In genomic region chr9:83220737-83221136, GRCh38 we compare ENCODE assay signal across 8 cellular contexts.
DNase-seq lines count a peak whose midpoint lies in the region; ATAC-seq and TF ChIP-seq lines count a peak whose summit lies in the region.

No MANE protein-coding gene starts in this region.

- CTCF ChIA-PET in BJ (lab: Yijun Ruan, JAX), result interaction anchor here (0.9 kb wide), 1 partner anchor 23 kb away, joined by 3 read pairs; no protein-coding TSS in a partner anchor

- no peaks in the 10 kb centered on the region for H3K36me3 ChIP-seq in BJ (ENCODE audit: control insufficient read depth, insufficient read depth, low read length)

- 0 out of 2 replicates have a peak, but pooled peaks cover 2% of the 10 kb centered on the region for H3K27me3 ChIP-seq in BJ (ENCODE audit: control insufficient read depth, insufficient read depth, low read length)

- no peak for TF ChIP-seq CTCF in BJ (IDR thresholded peaks at IDR 0.05; ENCODE audit: insufficient read depth, low read depth, low read length)

- ATAC-seq in GM19455 (IDR thresholded peaks at IDR 0.05; ENCODE audit: unreplicated experiment) (peak; percentile 96), HG03378 (IDR thresholded peaks at IDR 0.05; ENCODE audit: unreplicated experiment) (peak; percentile 99), esophagus mucosa (peak; percentile 74)

- H3K4me3 ChIP-seq in BJ (ENCODE audit: low read depth, low read length), result no peak overlapping the region

- DNase-seq in BJ (ENCODE audit: low read depth) (peak; percentile 17), COLO668 (lab: John Stamatoyannopoulos, UW; ENCODE audit: unreplicated experiment) (no peak), NCI-H1930 (lab: John Stamatoyannopoulos, UW) (no peak), LoVo (ENCODE audit: low spot score) (no peak), GM19240 (ENCODE audit: insufficient read length, low spot score) (no peak)

- POLR2A ChIA-PET in BJ (lab: Charles Lee), result no interaction called here
